17 cellular contexts compared by ENCODE assay signal in genomic region chr16:47734987-47735594, GRCh38.
DNase-seq lines count a peak whose midpoint lies in the region; ATAC-seq, FAIRE-seq and TF ChIP-seq lines count a peak whose summit lies in the region.
"Had no signal": no experiment of that assay in that cellular context is flagged by ENCODE, and none has a peak within 500 bp of the region (broad histone marks: within the 10 kb centered on the region; RNA-seq: fewer than 3 reads in every experiment).

No MANE protein-coding gene starts in this region.

- ATAC-seq in upper lobe of left lung (ENCODE audit: low FRiP score in 2 of 2) (peak in 1 of 2 donors; percentile 75), HG03342 (IDR thresholded peaks at IDR 0.05; ENCODE audit: unreplicated experiment) (no peak)
- ATAC-seq: GM12878 had no signal

- no peak overlapping the region for H3K4me3 ChIP-seq in keratinocyte (ENCODE audit: control insufficient read depth in 2 of 3, extremely low read depth in 1 of 3, insufficient read depth in 2 of 3, low read depth in 1 of 3, low read length in 3 of 3)
- H3K4me3 ChIP-seq in upper lobe of left lung, result no peak overlapping the region
- H3K4me3 ChIP-seq: GM12878, tibial artery had no signal

- 47 to 49% methylated on average over 4 of the region's 4 CpGs for WGBS in upper lobe of left lung, 2 donors

- TF ChIP-seq CTCF in keratinocyte (optimal IDR thresholded peaks at IDR 0.05 in 1 of 3, IDR thresholded peaks at IDR 0.05 in 1 of 3, conservative IDR thresholded peaks at IDR 0.05 in 1 of 3; ENCODE audit: extremely low read depth in 1 of 3, insufficient read depth in 2 of 3, low read length in 3 of 3), result no peak
- no peak for TF ChIP-seq CTCF in upper lobe of left lung (IDR thresholded peaks at IDR 0.05)
- TF ChIP-seq CTCF in GM13976 (IDR thresholded peaks at IDR 0.05; ENCODE audit: borderline replicate concordance, control extremely low read depth, extremely low read depth, insufficient read depth, missing control alignments), result no peak

- no peak overlapping the region for H3K4me3 Mint-ChIP-seq in activated CD4-positive, alpha-beta T cell treated with anti-CD3 and anti-CD28 coated beads, Interleukin-2, amount 10 ng/mL, durations not matched to agents 24 days and 14 days
- H3K4me3 Mint-ChIP-seq: activated B cell treated with CpG ODN at 0.5 μM for 24 hours, CD14-positive monocyte, immature natural killer cell had no signal

- H3K9me3 Mint-ChIP-seq in activated CD4-positive, alpha-beta T cell treated with anti-CD3 and anti-CD28 coated beads, Interleukin-2, amount 10 ng/mL, durations not matched to agents 24 days and 14 days, result peaks cover 9% of the 10 kb centered on the region

- TF ChIP-seq POLR2A in upper lobe of left lung (IDR thresholded peaks at IDR 0.05), result no peak

- H3K27ac Mint-ChIP-seq in activated CD4-positive, alpha-beta T cell treated with anti-CD3 and anti-CD28 coated beads, Interleukin-2, amount 10 ng/mL, durations not matched to agents 24 days and 14 days, result peak overlapping the region; percentile 34
- H3K27ac Mint-ChIP-seq: activated B cell treated with CpG ODN at 0.5 μM for 24 hours, CD14-positive monocyte, immature natural killer cell had no signal

- intact Hi-C loops in activated CD4-positive, alpha-beta T cell treated with anti-CD3 and anti-CD28 coated beads, Interleukin-2, amount 10 ng/mL, durations not matched to agents 24 days and 14 days (cut with micrococcal nuclease), result loop anchor here (5.0 to 10.0 kb wide), 2 partner anchors 270 to 593 kb away; partner anchors contain the start of genes ITFG1, NETO2 and PHKB

- H3K27me3 ChIP-seq in keratinocyte (ENCODE audit: control insufficient read depth, extremely low read depth, insufficient read depth, low read length) (no peaks in the 10 kb centered on the region), upper lobe of left lung (no peaks in the 10 kb centered on the region)
- H3K27me3 ChIP-seq: tibial artery had no signal

- H3K9me1 ChIP-seq in keratinocyte (ENCODE audit: control insufficient read depth, extremely low read depth, insufficient read depth, low read length), result no peaks in the 10 kb centered on the region

- no peak for FAIRE-seq in keratinocyte (lab: Jason Lieb, UNC)
- FAIRE-seq: A204.1, GM12878 had no signal

- no peak for TF ChIP-seq EP300 in upper lobe of left lung (IDR thresholded peaks at IDR 0.05)

- H3K4me1 Mint-ChIP-seq in activated CD4-positive, alpha-beta T cell treated with anti-CD3 and anti-CD28 coated beads, Interleukin-2, amount 10 ng/mL, durations not matched to agents 24 days and 14 days, result peaks cover 18% of the 10 kb centered on the region
- H3K4me1 Mint-ChIP-seq: activated B cell treated with CpG ODN at 0.5 μM for 24 hours, CD14-positive monocyte, immature natural killer cell had no signal

- H3K79me2 ChIP-seq in keratinocyte (ENCODE audit: control insufficient read depth, insufficient read depth, low read length), result no peaks in the 10 kb centered on the region

- in situ Hi-C loops in GM13976 (cut with MboI; ENCODE audit: low sequenced_read_pairs, unreplicated experiment), result no loop called here

- H3K9me3 ChIP-seq in keratinocyte (ENCODE audit: control insufficient read depth, low read depth, low read length), result peaks cover 1% of the 10 kb centered on the region
- peaks cover 0 to 6% (median 3%) of the 10 kb centered on the region in 4 donors for H3K9me3 ChIP-seq in upper lobe of left lung
- H3K9me3 ChIP-seq: tibial artery had no signal

- H3K4me1 ChIP-seq in keratinocyte (ENCODE audit: control insufficient read depth, extremely low read depth, insufficient read depth, low read length) (peaks cover 22% of the 10 kb centered on the region), upper lobe of left lung (peaks cover 0 to 10% (median 8%) of the 10 kb centered on the region in 4 donors)
- H3K4me1 ChIP-seq: tibial artery had no signal

- peak overlapping the region; percentile 53 for H2AFZ ChIP-seq in keratinocyte (ENCODE audit: control insufficient read depth, low read length)

- dilution Hi-C loops in keratinocyte (cut with MboI; ENCODE audit: extremely low pct_ligation_motif_present, low sequenced_read_pairs), result no loop called here

- peaks cover 7% of the 10 kb centered on the region for H3K27me3 Mint-ChIP-seq in activated CD4-positive, alpha-beta T cell treated with anti-CD3 and anti-CD28 coated beads, Interleukin-2, amount 10 ng/mL, durations not matched to agents 24 days and 14 days
- H3K27me3 Mint-ChIP-seq: activated B cell treated with CpG ODN at 0.5 μM for 24 hours had no signal

- H3K9ac ChIP-seq in keratinocyte (ENCODE audit: control insufficient read depth, extremely low read depth, insufficient read depth, low read length), result no peak overlapping the region

- no peak overlapping the region for H3K27ac ChIP-seq in keratinocyte (ENCODE audit: control insufficient read depth, insufficient read depth, low read length)
- peak overlapping the region in 3 of 4 donors; percentile 18 to 48 (median 28) for H3K27ac ChIP-seq in upper lobe of left lung
- H3K27ac ChIP-seq: tibial artery had no signal

- no peak overlapping the region for H3K4me2 ChIP-seq in keratinocyte (ENCODE audit: control insufficient read depth, extremely low read depth, insufficient read depth, low read depth, low read length)

- no peaks in the 10 kb centered on the region for H3K36me3 Mint-ChIP-seq in activated CD4-positive, alpha-beta T cell treated with anti-CD3 and anti-CD28 coated beads, Interleukin-2, amount 10 ng/mL, durations not matched to agents 24 days and 14 days (ENCODE audit: low read depth)
- H3K36me3 Mint-ChIP-seq: CD14-positive monocyte, immature natural killer cell had no signal

- no peaks in the 10 kb centered on the region for H4K20me1 ChIP-seq in keratinocyte (ENCODE audit: control insufficient read depth, extremely low read depth, insufficient read depth, low read length)

- peak; percentile 47 for DNase-seq in activated CD4-positive, alpha-beta T cell treated with anti-CD3 and anti-CD28 coated beads, Interleukin-2, amount 10 ng/mL, durations not matched to agents 24 days and 14 days
- DNase-seq in activated CD4-positive, alpha-beta T cell treated with anti-CD3 and anti-CD28 coated beads for 1 hour, result no peak
- DNase-seq in NCI-H510A (lab: John Stamatoyannopoulos, UW) (peak; percentile 38), keratinocyte (ENCODE audit: low read depth, low spot score) (no peak), upper lobe of left lung (peak in 1 of 2 donors; percentile 82), inferior parietal cortex (ENCODE audit: extremely low spot score) (no peak), GM13976 (ENCODE audit: low spot score) (no peak)
- DNase-seq: activated B cell treated with CpG ODN at 0.5 μM for 24 hours, activated gamma-delta T cell, aorta, immature natural killer cell, midbrain, tibial artery had no signal

- no peaks in the 10 kb centered on the region for H3K36me3 ChIP-seq in keratinocyte (ENCODE audit: control insufficient read depth in 2 of 2, extremely low read depth in 1 of 2, insufficient read depth in 2 of 2, low read length in 2 of 2)
- H3K36me3 ChIP-seq in upper lobe of left lung, result no peaks in the 10 kb centered on the region
- H3K36me3 ChIP-seq: tibial artery had no signal

Comparison
In these comparisons a context has a peak if more than half of its experiments do, and no peak if none do; other contexts are left out.
1. DNase-seq: peak in activated CD4-positive, alpha-beta T cell treated with anti-CD3 and anti-CD28 coated beads, Interleukin-2, amount 10 ng/mL, durations not matched to agents 24 days and 14 days (single experiment) and NCI-H510A (single experiment); none in activated CD4-positive, alpha-beta T cell treated with anti-CD3 and anti-CD28 coated beads for 1 hour (single experiment), keratinocyte (single experiment), inferior parietal cortex (single experiment) and GM13976 (single experiment).